14 cellular contexts compared by ENCODE assay signal in genomic region chr3:193963808-193964516, GRCh38.
DNase-seq lines count a peak whose midpoint lies in the region; ATAC-seq and TF ChIP-seq lines count a peak whose summit lies in the region.
"Had no signal": no experiment of that assay in that cellular context is flagged by ENCODE, and none has a peak within 500 bp of the region (broad histone marks: within the 10 kb centered on the region; RNA-seq: fewer than 3 reads in every experiment).

No MANE protein-coding gene starts in this region.

- no peaks in the 10 kb centered on the region for H3K9me3 ChIP-seq in esophagus muscularis mucosa
- H3K9me3 ChIP-seq in osteoblast (ENCODE audit: low read depth, low read length): no peaks in the 10 kb centered on the region

- TF ChIP-seq EP300 in esophagus muscularis mucosa (IDR thresholded peaks at IDR 0.05): no peak

- no peaks in the 10 kb centered on the region for H3K9me3 Mint-ChIP-seq in activated CD8-positive, alpha-beta memory T cell treated with anti-CD3 and anti-CD28 coated beads, Interleukin-2, amount 10 ng/mL, durations not matched to agents 7 days and 5 days (ENCODE audit: low read depth)
- H3K9me3 Mint-ChIP-seq: activated naive CD4-positive, alpha-beta T cell treated with anti-CD3 and anti-CD28 coated beads, Interleukin-2, amount 50 U/mL, for 24 hours had no signal

- H3K4me3 Mint-ChIP-seq in activated CD8-positive, alpha-beta memory T cell treated with anti-CD3 and anti-CD28 coated beads, Interleukin-2, amount 10 ng/mL, durations not matched to agents 7 days and 5 days: no peak overlapping the region
- H3K4me3 Mint-ChIP-seq: activated naive CD4-positive, alpha-beta T cell treated with anti-CD3 and anti-CD28 coated beads, Interleukin-2, amount 50 U/mL, for 24 hours had no signal

- 83% methylated on average over 7 of the region's 7 CpGs for WGBS in esophagus muscularis mucosa

- H3K79me2 ChIP-seq in osteoblast (ENCODE audit: insufficient read depth, low read length): no peaks in the 10 kb centered on the region

- no peak for TF ChIP-seq POLR2A in esophagus muscularis mucosa (IDR thresholded peaks at IDR 0.05; ENCODE audit: low read depth)

- CTCF ChIA-PET in activated CD8-positive, alpha-beta memory T cell treated with anti-CD3 and anti-CD28 coated beads, Interleukin-2, amount 10 ng/mL, durations not matched to agents 7 days and 5 days (lab: Charles Lee): interaction anchor here (0.7 kb wide), 1 partner anchor 122 kb away, joined by 3 read pairs; no protein-coding TSS in a partner anchor

- H3K27ac Mint-ChIP-seq in activated CD8-positive, alpha-beta memory T cell treated with anti-CD3 and anti-CD28 coated beads, Interleukin-2, amount 10 ng/mL, durations not matched to agents 7 days and 5 days: peak overlapping the region; percentile 11
- H3K27ac Mint-ChIP-seq: activated naive CD4-positive, alpha-beta T cell treated with anti-CD3 and anti-CD28 coated beads, Interleukin-2, amount 50 U/mL, for 24 hours had no signal

- H3K36me3 Mint-ChIP-seq in activated CD8-positive, alpha-beta memory T cell treated with anti-CD3 and anti-CD28 coated beads, Interleukin-2, amount 10 ng/mL, durations not matched to agents 7 days and 5 days: no peaks in the 10 kb centered on the region

- DNase-seq in activated CD8-positive, alpha-beta memory T cell treated with anti-CD3 and anti-CD28 coated beads, Interleukin-2, amount 10 ng/mL, durations not matched to agents 7 days and 5 days: peak; percentile 60
- DNase-seq in activated CD8-positive, alpha-beta memory T cell treated with anti-CD3 and anti-CD28 coated beads, Interleukin-2, amount 50 U/mL, for 4 hours: no peak
- peak; percentile 24 for DNase-seq in esophagus muscularis mucosa (ENCODE audit: extremely low spot score)
- DNase-seq in NCI-H774 (lab: John Stamatoyannopoulos, UW): no peak
- DNase-seq in osteoblast (ENCODE audit: insufficient read length, low spot score, missing footprints): no peak
- DNase-seq in cortex of kidney (lab: John Stamatoyannopoulos, UW): no peak
- DNase-seq: ACHN; effector CD4-positive, alpha-beta T cell; KBM-7; midbrain; NCI-H524 treated with DMSO at 0.1 percent for 48 hours had no signal

- peaks cover 0 to 8% (median 5%) of the 10 kb centered on the region in 4 donors for H3K4me1 ChIP-seq in esophagus muscularis mucosa
- no peaks in the 10 kb centered on the region for H3K4me1 ChIP-seq in osteoblast (ENCODE audit: insufficient read depth, low read length)

- no peak overlapping the region for H2AFZ ChIP-seq in osteoblast (ENCODE audit: low read length)

- H3K27ac ChIP-seq in esophagus muscularis mucosa (replicated peaks in 1 of 4) (no peak overlapping the region), osteoblast (ENCODE audit: low read depth, low read length) (no peak overlapping the region)

- H3K4me3 ChIP-seq in esophagus muscularis mucosa (no peak overlapping the region), osteoblast (ENCODE audit: insufficient read depth, low read length) (no peak overlapping the region)

- H3K4me1 Mint-ChIP-seq in activated CD8-positive, alpha-beta memory T cell treated with anti-CD3 and anti-CD28 coated beads, Interleukin-2, amount 10 ng/mL, durations not matched to agents 7 days and 5 days: peaks cover 24% of the 10 kb centered on the region
- H3K4me1 Mint-ChIP-seq: activated naive CD4-positive, alpha-beta T cell treated with anti-CD3 and anti-CD28 coated beads, Interleukin-2, amount 50 U/mL, for 24 hours had no signal

- TF ChIP-seq CTCF in esophagus muscularis mucosa (IDR thresholded peaks at IDR 0.05): no peak
- TF ChIP-seq CTCF in osteoblast (IDR thresholded peaks at IDR 0.05; ENCODE audit: extremely low read depth, low read depth, low read length): no peak

- no peak overlapping the region for H3K4me2 ChIP-seq in osteoblast (ENCODE audit: insufficient read depth, low read length)

- H4K20me1 ChIP-seq in osteoblast (ENCODE audit: insufficient read depth, low read length): no peaks in the 10 kb centered on the region

- no peaks in the 10 kb centered on the region for H3K36me3 ChIP-seq in esophagus muscularis mucosa
- no peaks in the 10 kb centered on the region for H3K36me3 ChIP-seq in osteoblast (ENCODE audit: insufficient read depth, low read length)

- peak; percentile 98 for ATAC-seq in activated CD8-positive, alpha-beta memory T cell treated with anti-CD3 and anti-CD28 coated beads, Interleukin-2, amount 10 ng/mL, durations not matched to agents 7 days and 5 days
- peak; percentile 64 for ATAC-seq in GM19467 (IDR thresholded peaks at IDR 0.05; ENCODE audit: unreplicated experiment)
- ATAC-seq in HG03103 (IDR thresholded peaks at IDR 0.05; ENCODE audit: low read depth, unreplicated experiment): peak; percentile 94

- H3K27me3 ChIP-seq in esophagus muscularis mucosa (peaks cover 0 to 3% (median 0%) of the 10 kb centered on the region in 4 donors), osteoblast (ENCODE audit: insufficient read depth, low read length) (peaks cover 36% of the 10 kb centered on the region)

- peaks cover 70% of the 10 kb centered on the region for H3K27me3 Mint-ChIP-seq in activated CD8-positive, alpha-beta memory T cell treated with anti-CD3 and anti-CD28 coated beads, Interleukin-2, amount 10 ng/mL, durations not matched to agents 7 days and 5 days

- intact Hi-C loops in esophagus muscularis mucosa (cut with DNase I): no loop called here

Comparison
In these comparisons a context has a peak if more than half of its experiments do, and no peak if none do; other contexts are left out.
1. DNase-seq: peak in activated CD8-positive, alpha-beta memory T cell treated with anti-CD3 and anti-CD28 coated beads, Interleukin-2, amount 10 ng/mL, durations not matched to agents 7 days and 5 days (single experiment) and esophagus muscularis mucosa (single experiment); none in activated CD8-positive, alpha-beta memory T cell treated with anti-CD3 and anti-CD28 coated beads, Interleukin-2, amount 50 U/mL, for 4 hours (single experiment), NCI-H774 (single experiment), osteoblast (single experiment) and cortex of kidney (single experiment).
2. Peak in every context shown above with its lines, with median percentiles within 50 percentile points of each other: ATAC-seq.